Comparison of ENCODE assay signal across 9 cellular contexts in genomic region chr20:4812641-4813075, GRCh38. TPM values are rescaled to one million over a fixed set of nuclear protein-coding genes. Genes with fewer than 3 reads are reported as not detected.
DNase-seq lines count a peak whose midpoint lies in the region; ATAC-seq and TF ChIP-seq lines count a peak whose summit lies in the region.
"Had no signal": no experiment of that assay in that cellular context is flagged by ENCODE, and none has a peak within 500 bp of the region (broad histone marks: within the 10 kb centered on the region; RNA-seq: fewer than 3 reads in every experiment).

No MANE protein-coding gene starts in this region.

- H3K27ac ChIP-seq in neutrophil = peak overlapping the region; percentile 100

- no peak for DNase-seq in activated naive CD8-positive, alpha-beta T cell treated with anti-CD3 and anti-CD28 coated beads for 36 hours
- no peak for DNase-seq in COR-L47 (lab: John Stamatoyannopoulos, UW)
- no peak for DNase-seq in DMS 273 (lab: John Stamatoyannopoulos, UW; ENCODE audit: unreplicated experiment)
- DNase-seq: NCI-H82 had no signal

- ATAC-seq in HG03045 (IDR thresholded peaks at IDR 0.05; ENCODE audit: unreplicated experiment) (peak; percentile 18), GM19467 (IDR thresholded peaks at IDR 0.05; ENCODE audit: unreplicated experiment) (no peak), GM19324 (IDR thresholded peaks at IDR 0.05; ENCODE audit: low FRiP score, unreplicated experiment) (no peak)

- H3K27me3 ChIP-seq in neutrophil = no peaks in the 10 kb centered on the region

- peak overlapping the region; percentile 99 for H3K27ac Mint-ChIP-seq in activated naive CD8-positive, alpha-beta T cell treated with anti-CD3 and anti-CD28 coated beads for 36 hours

- H3K36me3 ChIP-seq in neutrophil = peaks cover 70% of the 10 kb centered on the region

- no peaks in the 10 kb centered on the region for H3K9me3 ChIP-seq in neutrophil

- H3K4me1 ChIP-seq in neutrophil (ENCODE audit: control insufficient read depth in 1 of 2, insufficient read depth in 1 of 2, low read depth in 1 of 2, low read length in 1 of 2) = peaks cover 97 to 100% of the 10 kb centered on the region in 2 experiments

- H3K9me3 Mint-ChIP-seq in activated naive CD8-positive, alpha-beta T cell treated with anti-CD3 and anti-CD28 coated beads for 36 hours = no peaks in the 10 kb centered on the region

- H3K4me3 Mint-ChIP-seq in activated naive CD8-positive, alpha-beta T cell treated with anti-CD3 and anti-CD28 coated beads for 36 hours = peak overlapping the region; percentile 90

- no peak for TF ChIP-seq CTCF in neutrophil (IDR thresholded peaks at IDR 0.05)

- H3K27me3 Mint-ChIP-seq in activated naive CD8-positive, alpha-beta T cell treated with anti-CD3 and anti-CD28 coated beads for 36 hours = no peaks in the 10 kb centered on the region

- H3K4me3 ChIP-seq in GM08714 (ENCODE audit: low read length) (peak overlapping the region; percentile 57; the same call in 1 of the 2 replicates), neutrophil (ENCODE audit: low read depth in 1 of 2, low read length in 1 of 2) (peak overlapping the region; percentile 65 to 80)

- peaks cover 49% of the 10 kb centered on the region for H3K36me3 Mint-ChIP-seq in activated naive CD8-positive, alpha-beta T cell treated with anti-CD3 and anti-CD28 coated beads for 36 hours

- H3K4me1 Mint-ChIP-seq in activated naive CD8-positive, alpha-beta T cell treated with anti-CD3 and anti-CD28 coated beads for 36 hours = peaks cover 66% of the 10 kb centered on the region

RNA-seq across cellular contexts. Expression of gene RASSF2, which starts 10.8 kb away (rescaled TPM):
- 10 to 100 TPM; 47.3 to 48.2 TPM for total RNA-seq in activated naive CD8-positive, alpha-beta T cell treated with anti-CD3 and anti-CD28 coated beads for 36 hours
